Comparison of ENCODE assay signal across 2 cellular contexts in the genomic region with DNA sequence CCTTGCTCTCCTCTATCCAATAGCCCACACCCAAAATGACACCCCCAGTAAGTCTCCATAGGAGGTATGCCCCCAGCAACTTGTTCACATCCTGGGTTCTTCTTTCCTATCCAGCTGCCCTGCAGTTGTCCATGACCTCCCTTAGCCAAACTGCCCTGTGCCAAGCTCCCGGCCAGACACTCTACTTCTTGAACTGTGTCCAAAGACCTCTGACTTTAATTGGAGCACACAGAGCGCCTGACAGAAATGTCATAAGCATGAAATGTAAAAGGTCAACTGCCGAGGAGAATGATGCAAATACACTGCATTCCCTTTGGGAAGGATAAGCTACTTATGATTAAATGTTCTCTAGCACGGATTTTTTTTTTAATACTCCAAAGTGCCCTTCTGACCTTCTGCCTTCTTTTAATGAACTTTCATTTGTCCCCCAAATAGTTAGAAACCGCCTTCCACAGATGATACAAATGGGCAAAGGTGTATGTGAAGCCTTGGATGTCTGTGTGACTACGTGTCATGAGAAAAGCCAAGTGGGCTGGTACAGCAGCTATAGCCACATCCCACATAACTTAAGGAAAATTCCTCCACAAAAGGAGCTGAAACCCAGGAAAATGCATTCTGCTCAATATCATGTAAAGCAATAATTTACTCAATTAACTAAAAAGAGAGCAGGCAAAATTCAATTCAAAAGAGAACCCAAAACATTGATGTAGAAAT.
TF ChIP-seq lines count a peak whose summit lies in the region.

No MANE protein-coding gene starts in this region.

TF ChIP-seq in liver, 16 proteins besides CTCF, POLR2A, EP300 and RAD21:
- TF ChIP-seq, protein P1, sequence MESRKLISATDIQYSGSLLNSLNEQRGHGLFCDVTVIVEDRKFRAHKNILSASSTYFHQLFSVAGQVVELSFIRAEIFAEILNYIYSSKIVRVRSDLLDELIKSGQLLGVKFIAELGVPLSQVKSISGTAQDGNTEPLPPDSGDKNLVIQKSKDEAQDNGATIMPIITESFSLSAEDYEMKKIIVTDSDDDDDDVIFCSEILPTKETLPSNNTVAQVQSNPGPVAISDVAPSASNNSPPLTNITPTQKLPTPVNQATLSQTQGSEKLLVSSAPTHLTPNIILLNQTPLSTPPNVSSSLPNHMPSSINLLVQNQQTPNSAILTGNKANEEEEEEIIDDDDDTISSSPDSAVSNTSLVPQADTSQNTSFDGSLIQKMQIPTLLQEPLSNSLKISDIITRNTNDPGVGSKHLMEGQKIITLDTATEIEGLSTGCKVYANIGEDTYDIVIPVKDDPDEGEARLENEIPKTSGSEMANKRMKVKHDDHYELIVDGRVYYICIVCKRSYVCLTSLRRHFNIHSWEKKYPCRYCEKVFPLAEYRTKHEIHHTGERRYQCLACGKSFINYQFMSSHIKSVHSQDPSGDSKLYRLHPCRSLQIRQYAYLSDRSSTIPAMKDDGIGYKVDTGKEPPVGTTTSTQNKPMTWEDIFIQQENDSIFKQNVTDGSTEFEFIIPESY (IDR thresholded peaks at IDR 0.05), result peak; percentile 44
- TF ChIP-seq JUND (IDR thresholded peaks at IDR 0.05) (peak in 1 of 2 donors; percentile 71), HNF4A (conservative IDR thresholded peaks at IDR 0.05) (peak; percentile 84 to 86), TAF1 (conservative IDR thresholded peaks at IDR 0.05) (no peak), RXRA (IDR thresholded peaks at IDR 0.05) (peak; percentile 84 to 91), FOXA2 (IDR thresholded peaks at IDR 0.05) (peak; percentile 23), GABPA (IDR thresholded peaks at IDR 0.05 in 1 of 2, conservative IDR thresholded peaks at IDR 0.05 in 1 of 2) (no peak), YY1 (IDR thresholded peaks at IDR 0.05) (no peak), FOXA1 (IDR thresholded peaks at IDR 0.05) (peak; percentile 53), SP1 (IDR thresholded peaks at IDR 0.05) (peak; percentile 69), HNF4G (IDR thresholded peaks at IDR 0.05) (peak; percentile 63), NR2F2 (IDR thresholded peaks at IDR 0.05) (peak; percentile 87), EGR1 (IDR thresholded peaks at IDR 0.05; ENCODE audit: low read depth in 2 of 2) (no peak)
- TF ChIP-seq, protein P2, sequence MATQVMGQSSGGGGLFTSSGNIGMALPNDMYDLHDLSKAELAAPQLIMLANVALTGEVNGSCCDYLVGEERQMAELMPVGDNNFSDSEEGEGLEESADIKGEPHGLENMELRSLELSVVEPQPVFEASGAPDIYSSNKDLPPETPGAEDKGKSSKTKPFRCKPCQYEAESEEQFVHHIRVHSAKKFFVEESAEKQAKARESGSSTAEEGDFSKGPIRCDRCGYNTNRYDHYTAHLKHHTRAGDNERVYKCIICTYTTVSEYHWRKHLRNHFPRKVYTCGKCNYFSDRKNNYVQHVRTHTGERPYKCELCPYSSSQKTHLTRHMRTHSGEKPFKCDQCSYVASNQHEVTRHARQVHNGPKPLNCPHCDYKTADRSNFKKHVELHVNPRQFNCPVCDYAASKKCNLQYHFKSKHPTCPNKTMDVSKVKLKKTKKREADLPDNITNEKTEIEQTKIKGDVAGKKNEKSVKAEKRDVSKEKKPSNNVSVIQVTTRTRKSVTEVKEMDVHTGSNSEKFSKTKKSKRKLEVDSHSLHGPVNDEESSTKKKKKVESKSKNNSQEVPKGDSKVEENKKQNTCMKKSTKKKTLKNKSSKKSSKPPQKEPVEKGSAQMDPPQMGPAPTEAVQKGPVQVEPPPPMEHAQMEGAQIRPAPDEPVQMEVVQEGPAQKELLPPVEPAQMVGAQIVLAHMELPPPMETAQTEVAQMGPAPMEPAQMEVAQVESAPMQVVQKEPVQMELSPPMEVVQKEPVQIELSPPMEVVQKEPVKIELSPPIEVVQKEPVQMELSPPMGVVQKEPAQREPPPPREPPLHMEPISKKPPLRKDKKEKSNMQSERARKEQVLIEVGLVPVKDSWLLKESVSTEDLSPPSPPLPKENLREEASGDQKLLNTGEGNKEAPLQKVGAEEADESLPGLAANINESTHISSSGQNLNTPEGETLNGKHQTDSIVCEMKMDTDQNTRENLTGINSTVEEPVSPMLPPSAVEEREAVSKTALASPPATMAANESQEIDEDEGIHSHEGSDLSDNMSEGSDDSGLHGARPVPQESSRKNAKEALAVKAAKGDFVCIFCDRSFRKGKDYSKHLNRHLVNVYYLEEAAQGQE (IDR thresholded peaks at IDR 0.05), result peak; percentile 37
- TF ChIP-seq, protein P3, sequence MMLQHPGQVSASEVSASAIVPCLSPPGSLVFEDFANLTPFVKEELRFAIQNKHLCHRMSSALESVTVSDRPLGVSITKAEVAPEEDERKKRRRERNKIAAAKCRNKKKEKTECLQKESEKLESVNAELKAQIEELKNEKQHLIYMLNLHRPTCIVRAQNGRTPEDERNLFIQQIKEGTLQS (IDR thresholded peaks at IDR 0.05), result peak; percentile 91
- TF ChIP-seq, protein P4, sequence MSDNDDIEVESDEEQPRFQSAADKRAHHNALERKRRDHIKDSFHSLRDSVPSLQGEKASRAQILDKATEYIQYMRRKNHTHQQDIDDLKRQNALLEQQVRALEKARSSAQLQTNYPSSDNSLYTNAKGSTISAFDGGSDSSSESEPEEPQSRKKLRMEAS (IDR thresholded peaks at IDR 0.05), result peak; percentile 48

TF ChIP-seq in HepG2, 621 proteins besides CTCF, POLR2A, EP300 and RAD21:
- TF ChIP-seq REPIN1 (CRISPR knock-in tag; IDR thresholded peaks at IDR 0.05; ENCODE audit: borderline replicate concordance, low read depth) (no peak), NR2F6 (IDR thresholded peaks at IDR 0.05) (no peak), NR2F6 (CRISPR knock-in tag; IDR thresholded peaks at IDR 0.05) (no peak), POLR2AphosphoS5 (IDR thresholded peaks at IDR 0.05; ENCODE audit: low read depth, low read length) (no peak), ZNF562 (CRISPR knock-in tag; IDR thresholded peaks at IDR 0.05; ENCODE audit: borderline replicate concordance) (no peak), ZMAT3 (CRISPR knock-in tag; conservative IDR thresholded peaks at IDR 0.05) (no peak), ZNF629 (CRISPR knock-in tag; conservative IDR thresholded peaks at IDR 0.05) (no peak), HHEX (CRISPR knock-in tag; IDR thresholded peaks at IDR 0.05) (no peak), KAT2B (IDR thresholded peaks at IDR 0.05; ENCODE audit: borderline replicate concordance, low read depth, low read length) (no peak), CEBPG (CRISPR knock-in tag; IDR thresholded peaks at IDR 0.05) (no peak), ZNF773 (CRISPR knock-in tag; IDR thresholded peaks at IDR 0.05; ENCODE audit: borderline replicate concordance) (no peak), ZNF101 (CRISPR knock-in tag; IDR thresholded peaks at IDR 0.05; ENCODE audit: borderline replicate concordance, low read depth) (no peak)
- TF ChIP-seq, protein P5, sequence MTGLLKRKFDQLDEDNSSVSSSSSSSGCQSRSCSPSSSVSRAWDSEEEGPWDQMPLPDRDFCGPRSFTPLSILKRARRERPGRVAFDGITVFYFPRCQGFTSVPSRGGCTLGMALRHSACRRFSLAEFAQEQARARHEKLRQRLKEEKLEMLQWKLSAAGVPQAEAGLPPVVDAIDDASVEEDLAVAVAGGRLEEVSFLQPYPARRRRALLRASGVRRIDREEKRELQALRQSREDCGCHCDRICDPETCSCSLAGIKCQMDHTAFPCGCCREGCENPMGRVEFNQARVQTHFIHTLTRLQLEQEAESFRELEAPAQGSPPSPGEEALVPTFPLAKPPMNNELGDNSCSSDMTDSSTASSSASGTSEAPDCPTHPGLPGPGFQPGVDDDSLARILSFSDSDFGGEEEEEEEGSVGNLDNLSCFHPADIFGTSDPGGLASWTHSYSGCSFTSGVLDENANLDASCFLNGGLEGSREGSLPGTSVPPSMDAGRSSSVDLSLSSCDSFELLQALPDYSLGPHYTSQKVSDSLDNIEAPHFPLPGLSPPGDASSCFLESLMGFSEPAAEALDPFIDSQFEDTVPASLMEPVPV (CRISPR knock-in tag; IDR thresholded peaks at IDR 0.05), result no peak
- TF ChIP-seq, protein P6, sequence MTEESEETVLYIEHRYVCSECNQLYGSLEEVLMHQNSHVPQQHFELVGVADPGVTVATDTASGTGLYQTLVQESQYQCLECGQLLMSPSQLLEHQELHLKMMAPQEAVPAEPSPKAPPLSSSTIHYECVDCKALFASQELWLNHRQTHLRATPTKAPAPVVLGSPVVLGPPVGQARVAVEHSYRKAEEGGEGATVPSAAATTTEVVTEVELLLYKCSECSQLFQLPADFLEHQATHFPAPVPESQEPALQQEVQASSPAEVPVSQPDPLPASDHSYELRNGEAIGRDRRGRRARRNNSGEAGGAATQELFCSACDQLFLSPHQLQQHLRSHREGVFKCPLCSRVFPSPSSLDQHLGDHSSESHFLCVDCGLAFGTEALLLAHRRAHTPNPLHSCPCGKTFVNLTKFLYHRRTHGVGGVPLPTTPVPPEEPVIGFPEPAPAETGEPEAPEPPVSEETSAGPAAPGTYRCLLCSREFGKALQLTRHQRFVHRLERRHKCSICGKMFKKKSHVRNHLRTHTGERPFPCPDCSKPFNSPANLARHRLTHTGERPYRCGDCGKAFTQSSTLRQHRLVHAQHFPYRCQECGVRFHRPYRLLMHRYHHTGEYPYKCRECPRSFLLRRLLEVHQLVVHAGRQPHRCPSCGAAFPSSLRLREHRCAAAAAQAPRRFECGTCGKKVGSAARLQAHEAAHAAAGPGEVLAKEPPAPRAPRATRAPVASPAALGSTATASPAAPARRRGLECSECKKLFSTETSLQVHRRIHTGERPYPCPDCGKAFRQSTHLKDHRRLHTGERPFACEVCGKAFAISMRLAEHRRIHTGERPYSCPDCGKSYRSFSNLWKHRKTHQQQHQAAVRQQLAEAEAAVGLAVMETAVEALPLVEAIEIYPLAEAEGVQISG (CRISPR knock-in tag; IDR thresholded peaks at IDR 0.05), result no peak
- TF ChIP-seq, protein P7, sequence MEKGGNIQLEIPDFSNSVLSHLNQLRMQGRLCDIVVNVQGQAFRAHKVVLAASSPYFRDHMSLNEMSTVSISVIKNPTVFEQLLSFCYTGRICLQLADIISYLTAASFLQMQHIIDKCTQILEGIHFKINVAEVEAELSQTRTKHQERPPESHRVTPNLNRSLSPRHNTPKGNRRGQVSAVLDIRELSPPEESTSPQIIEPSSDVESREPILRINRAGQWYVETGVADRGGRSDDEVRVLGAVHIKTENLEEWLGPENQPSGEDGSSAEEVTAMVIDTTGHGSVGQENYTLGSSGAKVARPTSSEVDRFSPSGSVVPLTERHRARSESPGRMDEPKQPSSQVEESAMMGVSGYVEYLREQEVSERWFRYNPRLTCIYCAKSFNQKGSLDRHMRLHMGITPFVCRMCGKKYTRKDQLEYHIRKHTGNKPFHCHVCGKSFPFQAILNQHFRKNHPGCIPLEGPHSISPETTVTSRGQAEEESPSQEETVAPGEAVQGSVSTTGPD (CRISPR knock-in tag; IDR thresholded peaks at IDR 0.05), result no peak
TF ChIP-seq in HepG2: peak in this region for 0.
